In the genomic region with DNA sequence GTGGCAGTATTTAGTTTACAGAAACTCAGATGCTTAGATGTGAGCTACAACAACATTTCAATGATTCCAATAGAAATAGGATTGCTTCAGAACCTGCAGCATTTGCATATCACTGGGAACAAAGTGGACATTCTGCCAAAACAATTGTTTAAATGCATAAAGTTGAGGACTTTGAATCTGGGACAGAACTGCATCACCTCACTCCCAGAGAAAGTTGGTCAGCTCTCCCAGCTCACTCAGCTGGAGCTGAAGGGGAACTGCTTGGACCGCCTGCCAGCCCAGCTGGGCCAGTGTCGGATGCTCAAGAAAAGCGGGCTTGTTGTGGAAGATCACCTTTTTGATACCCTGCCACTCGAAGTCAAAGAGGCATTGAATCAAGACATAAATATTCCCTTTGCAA, we compare ENCODE assay signal across 3 cellular contexts.
TF ChIP-seq lines count a peak whose summit lies in the region.

No MANE protein-coding gene starts in this region.

TF ChIP-seq in HCT116, 20 proteins besides CTCF, POLR2A, EP300 and RAD21:
- TF ChIP-seq JUND (IDR thresholded peaks at IDR 0.05) (no peak), EGR1 (IDR thresholded peaks at IDR 0.05; ENCODE audit: low read depth) (no peak), YY1 (IDR thresholded peaks at IDR 0.05; ENCODE audit: extremely low read depth, insufficient replicate concordance, low read depth, low read length) (no peak), CBX3 (IDR thresholded peaks at IDR 0.05; ENCODE audit: low read depth) (no peak), ELF1 (IDR thresholded peaks at IDR 0.05; ENCODE audit: borderline replicate concordance, low read depth) (no peak), EZH2 (IDR thresholded peaks at IDR 0.05) (no peak), SP1 (IDR thresholded peaks at IDR 0.05; ENCODE audit: low read depth) (no peak)

TF ChIP-seq in HepG2, 621 proteins besides CTCF, POLR2A, EP300 and RAD21 (continues in another document):
- TF ChIP-seq ZNF546 (CRISPR knock-in tag; conservative IDR thresholded peaks at IDR 0.05), result no peak
- TF ChIP-seq, protein P1, sequence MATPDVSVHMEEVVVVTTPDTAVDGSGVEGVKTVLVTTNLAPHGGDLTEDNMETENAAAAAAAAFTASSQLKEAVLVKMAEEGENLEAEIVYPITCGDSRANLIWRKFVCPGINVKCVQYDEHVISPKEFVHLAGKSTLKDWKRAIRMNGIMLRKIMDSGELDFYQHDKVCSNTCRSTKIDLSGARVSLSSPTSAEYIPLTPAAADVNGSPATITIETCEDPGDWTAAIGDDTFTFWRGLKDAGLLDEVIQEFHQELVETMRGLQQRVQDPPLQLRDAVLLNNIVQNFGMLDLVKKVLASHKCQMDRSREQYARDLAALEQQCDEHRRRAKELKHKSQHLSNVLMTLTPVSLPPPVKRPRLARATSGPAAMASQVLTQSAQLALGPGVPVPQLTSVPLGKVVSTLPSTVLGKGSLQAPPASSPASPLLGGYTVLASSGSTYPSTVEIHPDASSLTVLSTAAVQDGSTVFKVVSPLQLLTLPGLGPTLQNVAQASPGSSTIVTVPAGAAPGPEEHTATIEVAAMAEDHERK (CRISPR knock-in tag; IDR thresholded peaks at IDR 0.05; ENCODE audit: low read depth), result no peak
- TF ChIP-seq ERF (CRISPR knock-in tag; IDR thresholded peaks at IDR 0.05), result no peak
- TF ChIP-seq SMC3 (IDR thresholded peaks at IDR 0.05; ENCODE audit: low read length), result no peak
- TF ChIP-seq PTBP1 (IDR thresholded peaks at IDR 0.05; ENCODE audit: low read depth, low read length, poor library complexity, severe bottlenecking), result no peak
- TF ChIP-seq, protein P2, sequence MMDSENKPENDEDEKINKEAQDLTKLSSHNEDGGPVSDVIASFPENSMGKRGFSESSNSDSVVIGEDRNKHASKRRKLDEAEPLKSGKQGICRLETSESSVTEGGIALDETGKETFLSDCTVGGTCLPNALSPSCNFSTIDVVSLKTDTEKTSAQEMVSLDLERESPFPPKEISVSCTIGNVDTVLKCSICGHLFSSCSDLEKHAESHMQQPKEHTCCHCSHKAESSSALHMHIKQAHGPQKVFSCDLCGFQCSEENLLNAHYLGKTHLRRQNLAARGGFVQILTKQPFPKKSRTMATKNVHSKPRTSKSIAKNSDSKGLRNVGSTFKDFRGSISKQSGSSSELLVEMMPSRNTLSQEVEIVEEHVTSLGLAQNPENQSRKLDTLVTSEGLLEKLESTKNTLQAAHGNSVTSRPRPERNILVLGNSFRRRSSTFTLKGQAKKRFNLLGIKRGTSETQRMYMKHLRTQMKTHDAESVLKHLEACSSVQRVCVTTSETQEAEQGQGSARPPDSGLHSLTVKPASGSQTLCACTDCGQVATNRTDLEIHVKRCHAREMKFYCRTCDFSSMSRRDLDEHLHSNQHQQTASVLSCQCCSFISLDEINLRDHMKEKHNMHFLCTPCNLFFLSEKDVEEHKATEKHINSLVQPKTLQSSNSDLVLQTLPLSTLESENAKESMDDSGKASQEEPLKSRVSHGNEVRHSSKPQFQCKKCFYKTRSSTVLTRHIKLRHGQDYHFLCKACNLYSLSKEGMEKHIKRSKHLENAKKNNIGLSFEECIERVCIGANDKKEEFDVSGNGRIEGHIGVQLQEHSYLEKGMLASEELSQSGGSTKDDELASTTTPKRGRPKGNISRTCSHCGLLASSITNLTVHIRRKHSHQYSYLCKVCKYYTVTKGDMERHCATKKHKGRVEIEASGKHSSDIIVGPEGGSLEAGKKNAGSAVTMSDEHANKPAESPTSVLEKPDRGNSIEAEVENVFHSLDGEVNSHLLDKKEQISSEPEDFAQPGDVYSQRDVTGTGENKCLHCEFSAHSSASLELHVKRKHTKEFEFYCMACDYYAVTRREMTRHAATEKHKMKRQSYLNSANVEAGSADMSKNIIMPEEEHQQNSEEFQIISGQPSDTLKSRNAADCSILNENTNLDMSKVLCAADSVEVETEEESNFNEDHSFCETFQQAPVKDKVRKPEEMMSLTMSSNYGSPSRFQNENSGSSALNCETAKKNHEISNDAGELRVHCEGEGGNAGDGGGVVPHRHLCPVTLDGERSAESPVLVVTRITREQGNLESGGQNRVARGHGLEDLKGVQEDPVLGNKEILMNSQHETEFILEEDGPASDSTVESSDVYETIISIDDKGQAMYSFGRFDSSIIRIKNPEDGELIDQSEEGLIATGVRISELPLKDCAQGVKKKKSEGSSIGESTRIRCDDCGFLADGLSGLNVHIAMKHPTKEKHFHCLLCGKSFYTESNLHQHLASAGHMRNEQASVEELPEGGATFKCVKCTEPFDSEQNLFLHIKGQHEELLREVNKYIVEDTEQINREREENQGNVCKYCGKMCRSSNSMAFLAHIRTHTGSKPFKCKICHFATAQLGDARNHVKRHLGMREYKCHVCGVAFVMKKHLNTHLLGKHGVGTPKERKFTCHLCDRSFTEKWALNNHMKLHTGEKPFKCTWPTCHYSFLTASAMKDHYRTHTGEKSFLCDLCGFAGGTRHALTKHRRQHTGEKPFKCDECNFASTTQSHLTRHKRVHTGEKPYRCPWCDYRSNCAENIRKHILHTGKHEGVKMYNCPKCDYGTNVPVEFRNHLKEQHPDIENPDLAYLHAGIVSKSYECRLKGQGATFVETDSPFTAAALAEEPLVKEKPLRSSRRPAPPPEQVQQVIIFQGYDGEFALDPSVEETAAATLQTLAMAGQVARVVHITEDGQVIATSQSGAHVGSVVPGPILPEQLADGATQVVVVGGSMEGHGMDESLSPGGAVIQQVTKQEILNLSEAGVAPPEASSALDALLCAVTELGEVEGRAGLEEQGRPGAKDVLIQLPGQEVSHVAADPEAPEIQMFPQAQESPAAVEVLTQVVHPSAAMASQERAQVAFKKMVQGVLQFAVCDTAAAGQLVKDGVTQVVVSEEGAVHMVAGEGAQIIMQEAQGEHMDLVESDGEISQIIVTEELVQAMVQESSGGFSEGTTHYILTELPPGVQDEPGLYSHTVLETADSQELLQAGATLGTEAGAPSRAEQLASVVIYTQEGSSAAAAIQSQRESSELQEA (CRISPR knock-in tag; IDR thresholded peaks at IDR 0.05; ENCODE audit: not compliant biosample characterization), result no peak
- TF ChIP-seq KLF13 (CRISPR knock-in tag; IDR thresholded peaks at IDR 0.05), result no peak
- TF ChIP-seq, protein P3, sequence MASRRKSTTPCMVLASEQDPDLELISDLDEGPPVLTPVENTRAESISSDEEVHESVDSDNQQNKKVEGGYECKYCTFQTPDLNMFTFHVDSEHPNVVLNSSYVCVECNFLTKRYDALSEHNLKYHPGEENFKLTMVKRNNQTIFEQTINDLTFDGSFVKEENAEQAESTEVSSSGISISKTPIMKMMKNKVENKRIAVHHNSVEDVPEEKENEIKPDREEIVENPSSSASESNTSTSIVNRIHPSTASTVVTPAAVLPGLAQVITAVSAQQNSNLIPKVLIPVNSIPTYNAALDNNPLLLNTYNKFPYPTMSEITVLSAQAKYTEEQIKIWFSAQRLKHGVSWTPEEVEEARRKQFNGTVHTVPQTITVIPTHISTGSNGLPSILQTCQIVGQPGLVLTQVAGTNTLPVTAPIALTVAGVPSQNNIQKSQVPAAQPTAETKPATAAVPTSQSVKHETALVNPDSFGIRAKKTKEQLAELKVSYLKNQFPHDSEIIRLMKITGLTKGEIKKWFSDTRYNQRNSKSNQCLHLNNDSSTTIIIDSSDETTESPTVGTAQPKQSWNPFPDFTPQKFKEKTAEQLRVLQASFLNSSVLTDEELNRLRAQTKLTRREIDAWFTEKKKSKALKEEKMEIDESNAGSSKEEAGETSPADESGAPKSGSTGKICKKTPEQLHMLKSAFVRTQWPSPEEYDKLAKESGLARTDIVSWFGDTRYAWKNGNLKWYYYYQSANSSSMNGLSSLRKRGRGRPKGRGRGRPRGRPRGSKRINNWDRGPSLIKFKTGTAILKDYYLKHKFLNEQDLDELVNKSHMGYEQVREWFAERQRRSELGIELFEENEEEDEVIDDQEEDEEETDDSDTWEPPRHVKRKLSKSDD (CRISPR knock-in tag; IDR thresholded peaks at IDR 0.05; ENCODE audit: low read depth), result no peak
- TF ChIP-seq MED13 (CRISPR knock-in tag; IDR thresholded peaks at IDR 0.05), result no peak
- TF ChIP-seq SIN3A (IDR thresholded peaks at IDR 0.05; ENCODE audit: borderline replicate concordance, low read depth, low read length), result no peak
- no peak for TF ChIP-seq SOX6 (IDR thresholded peaks at IDR 0.05)
- no peak for TF ChIP-seq SOX6 (CRISPR knock-in tag; IDR thresholded peaks at IDR 0.05)
- no peak for TF ChIP-seq BRCA1 (CRISPR knock-in tag; IDR thresholded peaks at IDR 0.05)

TF ChIP-seq in SK-N-SH treated with all-trans-retinoic acid at 6 μM for 48 hours, 23 proteins besides CTCF, POLR2A, EP300 and RAD21:
- no peak for TF ChIP-seq ISL1 (CRISPR knock-in tag; IDR thresholded peaks at IDR 0.05)
- TF ChIP-seq, protein P4, sequence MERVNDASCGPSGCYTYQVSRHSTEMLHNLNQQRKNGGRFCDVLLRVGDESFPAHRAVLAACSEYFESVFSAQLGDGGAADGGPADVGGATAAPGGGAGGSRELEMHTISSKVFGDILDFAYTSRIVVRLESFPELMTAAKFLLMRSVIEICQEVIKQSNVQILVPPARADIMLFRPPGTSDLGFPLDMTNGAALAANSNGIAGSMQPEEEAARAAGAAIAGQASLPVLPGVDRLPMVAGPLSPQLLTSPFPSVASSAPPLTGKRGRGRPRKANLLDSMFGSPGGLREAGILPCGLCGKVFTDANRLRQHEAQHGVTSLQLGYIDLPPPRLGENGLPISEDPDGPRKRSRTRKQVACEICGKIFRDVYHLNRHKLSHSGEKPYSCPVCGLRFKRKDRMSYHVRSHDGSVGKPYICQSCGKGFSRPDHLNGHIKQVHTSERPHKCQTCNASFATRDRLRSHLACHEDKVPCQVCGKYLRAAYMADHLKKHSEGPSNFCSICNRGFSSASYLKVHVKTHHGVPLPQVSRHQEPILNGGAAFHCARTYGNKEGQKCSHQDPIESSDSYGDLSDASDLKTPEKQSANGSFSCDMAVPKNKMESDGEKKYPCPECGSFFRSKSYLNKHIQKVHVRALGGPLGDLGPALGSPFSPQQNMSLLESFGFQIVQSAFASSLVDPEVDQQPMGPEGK (CRISPR knock-in tag; IDR thresholded peaks at IDR 0.05; ENCODE audit: borderline replicate concordance), result no peak
- no peak for TF ChIP-seq ZFP3 (CRISPR knock-in tag; IDR thresholded peaks at IDR 0.05)
- no peak for TF ChIP-seq CSDC2 (CRISPR knock-in tag; IDR thresholded peaks at IDR 0.05)
- TF ChIP-seq, protein P5, sequence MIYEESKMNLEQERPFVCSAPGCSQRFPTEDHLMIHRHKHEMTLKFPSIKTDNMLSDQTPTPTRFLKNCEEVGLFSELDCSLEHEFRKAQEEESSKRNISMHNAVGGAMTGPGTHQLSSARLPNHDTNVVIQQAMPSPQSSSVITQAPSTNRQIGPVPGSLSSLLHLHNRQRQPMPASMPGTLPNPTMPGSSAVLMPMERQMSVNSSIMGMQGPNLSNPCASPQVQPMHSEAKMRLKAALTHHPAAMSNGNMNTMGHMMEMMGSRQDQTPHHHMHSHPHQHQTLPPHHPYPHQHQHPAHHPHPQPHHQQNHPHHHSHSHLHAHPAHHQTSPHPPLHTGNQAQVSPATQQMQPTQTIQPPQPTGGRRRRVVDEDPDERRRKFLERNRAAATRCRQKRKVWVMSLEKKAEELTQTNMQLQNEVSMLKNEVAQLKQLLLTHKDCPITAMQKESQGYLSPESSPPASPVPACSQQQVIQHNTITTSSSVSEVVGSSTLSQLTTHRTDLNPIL (CRISPR knock-in tag; IDR thresholded peaks at IDR 0.05; ENCODE audit: low read depth), result no peak
- no peak for TF ChIP-seq PPARA (CRISPR knock-in tag; IDR thresholded peaks at IDR 0.05; ENCODE audit: borderline replicate concordance)
- TF ChIP-seq, protein P6, sequence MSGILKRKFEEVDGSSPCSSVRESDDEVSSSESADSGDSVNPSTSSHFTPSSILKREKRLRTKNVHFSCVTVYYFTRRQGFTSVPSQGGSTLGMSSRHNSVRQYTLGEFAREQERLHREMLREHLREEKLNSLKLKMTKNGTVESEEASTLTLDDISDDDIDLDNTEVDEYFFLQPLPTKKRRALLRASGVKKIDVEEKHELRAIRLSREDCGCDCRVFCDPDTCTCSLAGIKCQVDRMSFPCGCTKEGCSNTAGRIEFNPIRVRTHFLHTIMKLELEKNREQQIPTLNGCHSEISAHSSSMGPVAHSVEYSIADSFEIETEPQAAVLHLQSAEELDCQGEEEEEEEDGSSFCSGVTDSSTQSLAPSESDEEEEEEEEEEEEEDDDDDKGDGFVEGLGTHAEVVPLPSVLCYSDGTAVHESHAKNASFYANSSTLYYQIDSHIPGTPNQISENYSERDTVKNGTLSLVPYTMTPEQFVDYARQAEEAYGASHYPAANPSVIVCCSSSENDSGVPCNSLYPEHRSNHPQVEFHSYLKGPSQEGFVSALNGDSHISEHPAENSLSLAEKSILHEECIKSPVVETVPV (CRISPR knock-in tag; IDR thresholded peaks at IDR 0.05), result no peak
- no peak for TF ChIP-seq ZNF565 (CRISPR knock-in tag; conservative IDR thresholded peaks at IDR 0.05; ENCODE audit: low read depth)
